8 cellular contexts compared by ENCODE assay signal in genomic region chr5:96808541-96808828, GRCh38. TPM values are rescaled to one million over a fixed set of nuclear protein-coding genes. Genes with fewer than 3 reads are reported as not detected.
A peak's percentile ranks its signal among the peaks of the same experiment; 100 is the strongest.
DNase-seq lines count a peak whose midpoint lies in the region; ATAC-seq and TF ChIP-seq lines count a peak whose summit lies in the region.

No MANE protein-coding gene starts in this region.

- TF ChIP-seq CTCF in adrenal gland (IDR thresholded peaks at IDR 0.05): no peak
- no peak for TF ChIP-seq CTCF in left lung (IDR thresholded peaks at IDR 0.05)

- WGBS in adrenal gland, 4 donors: 10 to 19% (median 15%) methylated on average over 2 of the region's 2 CpGs
- 53% methylated on average over 2 of the region's 2 CpGs for WGBS in thymus

- H3K36me3 Mint-ChIP-seq in activated CD8-positive, alpha-beta memory T cell treated with anti-CD3 and anti-CD28 coated beads, Interleukin-2, amount 10 ng/mL, durations not matched to agents 7 days and 5 days: peaks cover 14% of the 10 kb centered on the region

- CTCF ChIA-PET in activated CD8-positive, alpha-beta memory T cell treated with anti-CD3 and anti-CD28 coated beads, Interleukin-2, amount 10 ng/mL, durations not matched to agents 7 days and 5 days (lab: Charles Lee): interaction anchor here (0.8 to 2.3 kb wide), 11 partner anchors 8 to 355 kb away, joined by 3 to 13 read pairs (median 3); partner anchors contain the start of gene ERAP2

- peak overlapping the region; percentile 98 for H3K27ac Mint-ChIP-seq in activated CD8-positive, alpha-beta memory T cell treated with anti-CD3 and anti-CD28 coated beads, Interleukin-2, amount 10 ng/mL, durations not matched to agents 7 days and 5 days

- H3K4me1 ChIP-seq in adrenal gland (replicated peaks in 1 of 2) (peaks cover 6 to 20% of the 10 kb centered on the region in 2 donors), left lung (peaks cover 8 to 40% of the 10 kb centered on the region in 2 donors), thymus (ENCODE audit: control insufficient read depth, insufficient read depth, low read length) (peaks cover 30% of the 10 kb centered on the region)

- no peak for DNase-seq in activated CD8-positive, alpha-beta memory T cell treated with anti-CD3 and anti-CD28 coated beads, Interleukin-2, amount 10 ng/mL, durations not matched to agents 7 days and 5 days
- DNase-seq in activated CD8-positive, alpha-beta memory T cell treated with anti-CD3 and anti-CD28 coated beads, Interleukin-2, amount 50 U/mL, for 4 hours: no peak
- DNase-seq in adrenal gland (no peak), left lung (no peak), NCI-H1930 (lab: John Stamatoyannopoulos, UW) (no peak)

- no peak for TF ChIP-seq POLR2A in adrenal gland (IDR thresholded peaks at IDR 0.05)

- no peaks in the 10 kb centered on the region for H3K9me3 Mint-ChIP-seq in activated CD8-positive, alpha-beta memory T cell treated with anti-CD3 and anti-CD28 coated beads, Interleukin-2, amount 10 ng/mL, durations not matched to agents 7 days and 5 days (ENCODE audit: low read depth)

- H3K4me3 ChIP-seq in adrenal gland (peak overlapping the region in 3 of 4 donors; percentile 11 to 91 (median 81)), left lung (peak overlapping the region; percentile 18 to 68), thymus (ENCODE audit: low read length) (peak overlapping the region; percentile 78)

- intact Hi-C loops in adrenal gland (cut with DNase I): no loop called here
- intact Hi-C loops in left lung (cut with DNase I): no loop called here

- H3K27me3 Mint-ChIP-seq in activated CD8-positive, alpha-beta memory T cell treated with anti-CD3 and anti-CD28 coated beads, Interleukin-2, amount 10 ng/mL, durations not matched to agents 7 days and 5 days: no peaks in the 10 kb centered on the region

- peaks cover 41% of the 10 kb centered on the region for H3K4me1 Mint-ChIP-seq in activated CD8-positive, alpha-beta memory T cell treated with anti-CD3 and anti-CD28 coated beads, Interleukin-2, amount 10 ng/mL, durations not matched to agents 7 days and 5 days

- no peaks in the 10 kb centered on the region for H3K9me3 ChIP-seq in adrenal gland (replicated peaks in 1 of 3)
- H3K9me3 ChIP-seq in left lung: no peaks in the 10 kb centered on the region
- no peaks in the 10 kb centered on the region for H3K9me3 ChIP-seq in thymus (ENCODE audit: control insufficient read depth)

- H3K4me3 Mint-ChIP-seq in activated CD8-positive, alpha-beta memory T cell treated with anti-CD3 and anti-CD28 coated beads, Interleukin-2, amount 10 ng/mL, durations not matched to agents 7 days and 5 days: peak overlapping the region; percentile 94

- no peaks in the 10 kb centered on the region for H3K36me3 ChIP-seq in adrenal gland (replicated peaks in 1 of 2)
- H3K36me3 ChIP-seq in left lung: peaks cover 0 to 4% of the 10 kb centered on the region in 2 donors
- peaks cover 2% of the 10 kb centered on the region for H3K36me3 ChIP-seq in thymus (ENCODE audit: control insufficient read depth, insufficient read depth)

- no peaks in the 10 kb centered on the region for H3K27me3 ChIP-seq in adrenal gland
- no peaks in the 10 kb centered on the region for H3K27me3 ChIP-seq in left lung
- H3K27me3 ChIP-seq in thymus (ENCODE audit: control insufficient read depth, insufficient read depth): no peaks in the 10 kb centered on the region

- H3K27ac ChIP-seq in adrenal gland: peak overlapping the region in 4 of 5 donors; percentile 95 to 100 (median 99)
- H3K27ac ChIP-seq in left lung: peak overlapping the region; percentile 70 to 99
- peak overlapping the region; percentile 100 for H3K27ac ChIP-seq in thymus (ENCODE audit: low read depth)

- ATAC-seq in activated CD8-positive, alpha-beta memory T cell treated with anti-CD3 and anti-CD28 coated beads, Interleukin-2, amount 10 ng/mL, durations not matched to agents 7 days and 5 days: no peak
- ATAC-seq in left lung (no peak), GM21737 (IDR thresholded peaks at IDR 0.05; ENCODE audit: unreplicated experiment) (no peak), GM19452 (IDR thresholded peaks at IDR 0.05; ENCODE audit: unreplicated experiment) (no peak)

RNA-seq across cellular contexts. Expression of gene ERAP1, which starts 0.7 kb away (rescaled TPM):
- 100 to 1,000 TPM; 109 to 119 TPM for total RNA-seq in activated CD8-positive, alpha-beta memory T cell treated with anti-CD3 and anti-CD28 coated beads, Interleukin-2, amount 10 ng/mL, durations not matched to agents 7 days and 5 days
- total RNA-seq in adrenal gland (10 to 100 TPM; 29.7 to 71.4 (median 46.0) TPM), left lung (10 to 100 TPM; 59.7 to 76.7 TPM)
- polyA plus RNA-seq in adrenal gland (10 to 100 TPM in 1 of 3 donors, 1 to 10 TPM in 2; 5.5 to 50.5 (median 6.1) TPM), thymus (25.1 TPM)
